22 cellular contexts compared by ENCODE assay signal in the genomic region with DNA sequence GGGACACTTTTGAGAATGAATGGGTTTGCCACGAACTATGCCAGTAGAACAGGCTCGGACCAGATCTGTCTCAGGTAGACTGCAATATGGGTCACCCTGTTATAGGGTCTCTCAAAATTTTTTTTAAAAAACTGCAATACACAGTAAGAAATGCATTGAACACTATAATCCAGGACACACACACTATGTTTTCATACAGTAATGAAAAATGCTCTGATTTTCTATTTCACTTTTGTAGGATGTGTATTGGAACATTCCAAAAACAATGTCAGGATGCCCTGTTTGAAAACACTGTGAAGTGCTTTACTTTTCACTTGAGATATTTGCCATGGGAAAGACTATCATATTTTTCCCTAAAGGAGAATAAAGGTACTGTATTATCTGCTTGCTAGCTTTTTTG. TPM values are rescaled to one million over a fixed set of nuclear protein-coding genes. Genes with fewer than 3 reads are reported as not detected.
DNase-seq lines count a peak whose midpoint lies in the region; ATAC-seq, FAIRE-seq and TF ChIP-seq lines count a peak whose summit lies in the region.
"Had no signal": no experiment of that assay in that cellular context is flagged by ENCODE, and none has a peak within 500 bp of the region (broad histone marks: within the 10 kb centered on the region; RNA-seq: fewer than 3 reads in every experiment).

No MANE protein-coding gene starts in this region.

- no peaks in the 10 kb centered on the region for H3K36me3 Mint-ChIP-seq in activated CD8-positive, alpha-beta memory T cell treated with anti-CD3 and anti-CD28 coated beads, Interleukin-2, amount 10 ng/mL, durations not matched to agents 7 days and 5 days
- H3K36me3 Mint-ChIP-seq: CD14-positive monocyte; CD4-positive, alpha-beta memory T cell; CD4-positive, CD25-positive, alpha-beta regulatory T cell had no signal

- TF ChIP-seq CTCF in HEK293 (tag by site-specific recombination; IDR thresholded peaks at IDR 0.05) (no peak), Panc1 (IDR thresholded peaks at IDR 0.05) (no peak), endothelial cell of umbilical vein (IDR thresholded peaks at IDR 0.05; ENCODE audit: extremely low read depth in 1 of 2, insufficient read depth in 1 of 2, low read depth in 1 of 2, low read length in 2 of 2) (no peak), tibial nerve (IDR thresholded peaks at IDR 0.05) (no peak)

- TF ChIP-seq POLR2A in endothelial cell of umbilical vein (IDR thresholded peaks at IDR 0.05; ENCODE audit: low read depth, low read length) (no peak), tibial nerve (IDR thresholded peaks at IDR 0.05) (no peak)

- no peaks in the 10 kb centered on the region for H3K9me1 ChIP-seq in endothelial cell of umbilical vein (replicated peaks; ENCODE audit: control insufficient read depth, extremely low read depth, insufficient read depth, low read length)

- H3K9ac ChIP-seq in endothelial cell of umbilical vein (replicated peaks; ENCODE audit: extremely low read depth, insufficient read depth, low read length), result no peak overlapping the region
- H3K9ac ChIP-seq: BLaER1 had no signal

- FAIRE-seq in endothelial cell of umbilical vein (lab: Jason Lieb, UNC), result peak; percentile 21
- FAIRE-seq: GM12891, GM19239 had no signal

- H3K4me1 Mint-ChIP-seq in activated CD8-positive, alpha-beta memory T cell treated with anti-CD3 and anti-CD28 coated beads, Interleukin-2, amount 10 ng/mL, durations not matched to agents 7 days and 5 days, result no peaks in the 10 kb centered on the region
- H3K4me1 Mint-ChIP-seq: CD4-positive, alpha-beta memory T cell; CD4-positive, CD25-positive, alpha-beta regulatory T cell; CD8-positive, alpha-beta memory T cell had no signal

- BruUV-seq in Panc1 (replicated peaks; lab: Mats Ljungman, UMichigan) (no TSS peak), endothelial cell of umbilical vein (replicated peaks; lab: Mats Ljungman, UMichigan) (no TSS peak)

- no peak for ATAC-seq in activated CD8-positive, alpha-beta memory T cell treated with anti-CD3 and anti-CD28 coated beads, Interleukin-2, amount 10 ng/mL, durations not matched to agents 7 days and 5 days
- ATAC-seq in Panc1 (no peak), HG03565 (IDR thresholded peaks at IDR 0.05; ENCODE audit: unreplicated experiment) (no peak), HG03432 (IDR thresholded peaks at IDR 0.05; ENCODE audit: unreplicated experiment) (no peak)

- intact Hi-C loops in Panc1 (cut with micrococcal nuclease; ENCODE audit: unreplicated experiment), result no loop called here
- intact Hi-C loops in endothelial cell of umbilical vein (cut with micrococcal nuclease), result no loop called here

- no peaks in the 10 kb centered on the region; a peak in 1 of 3 replicates for H3K36me3 ChIP-seq in HEK293 (ENCODE audit: control insufficient read depth in 2 of 2, insufficient read depth in 1 of 2, low read length in 2 of 2)
- peaks cover 17% of the 10 kb centered on the region for H3K36me3 ChIP-seq in Panc1 (ENCODE audit: control insufficient read depth, insufficient read depth, low read length)
- H3K36me3 ChIP-seq in endothelial cell of umbilical vein (ENCODE audit: control insufficient read depth in 2 of 2, extremely low read depth in 1 of 2, insufficient read depth in 2 of 2, low read length in 2 of 2), result no peaks in the 10 kb centered on the region
- H3K36me3 ChIP-seq in tibial nerve, result no peaks in the 10 kb centered on the region
- H3K36me3 ChIP-seq: BE2C, BLaER1 had no signal

- no peak for TF ChIP-seq EP300 in tibial nerve (IDR thresholded peaks at IDR 0.05)

- H3K79me2 ChIP-seq in endothelial cell of umbilical vein (ENCODE audit: control insufficient read depth, insufficient read depth, low read length), result no peaks in the 10 kb centered on the region

- no peaks in the 10 kb centered on the region for H3K27me3 Mint-ChIP-seq in activated CD8-positive, alpha-beta memory T cell treated with anti-CD3 and anti-CD28 coated beads, Interleukin-2, amount 10 ng/mL, durations not matched to agents 7 days and 5 days
- H3K27me3 Mint-ChIP-seq: CD4-positive, alpha-beta memory T cell; CD8-positive, alpha-beta memory T cell had no signal

- H3K4me3 ChIP-seq in HEK293 (ENCODE audit: low read depth, low read length) (no peak overlapping the region), Panc1 (ENCODE audit: low read depth in 2 of 2, low read length in 2 of 2) (no peak overlapping the region), endothelial cell of umbilical vein (replicated peaks in 1 of 3; ENCODE audit: insufficient read depth in 1 of 3, low read depth in 1 of 3, low read length in 3 of 3) (no peak overlapping the region), tibial nerve (no peak overlapping the region)
- H3K4me3 ChIP-seq: BLaER1 had no signal

- peak; percentile 9 for DNase-seq in activated CD8-positive, alpha-beta memory T cell treated with anti-CD3 and anti-CD28 coated beads, Interleukin-2, amount 10 ng/mL, durations not matched to agents 7 days and 5 days
- no peak for DNase-seq in activated CD8-positive, alpha-beta memory T cell treated with anti-CD3 and anti-CD28 coated beads, Interleukin-2, amount 50 U/mL, for 48 hours
- DNase-seq in Panc1 (ENCODE audit: low read depth, low spot score) (no peak), endothelial cell of umbilical vein (ENCODE audit: low read depth, low spot score) (no peak), tibial nerve (ENCODE audit: low spot score in 2 of 2) (no peak)
- DNase-seq: ACHN; BE2C; C1 segment of cervical spinal cord; CD4-positive, alpha-beta memory T cell; CD4-positive, CD25-positive, alpha-beta regulatory T cell; CD8-positive, alpha-beta memory T cell; COR-L47; DMS79 treated with DMSO at 0.1 percent for 48 hours; GF-D8 had no signal

- no peak overlapping the region for H2AFZ ChIP-seq in endothelial cell of umbilical vein (ENCODE audit: low read depth, low read length)

- H3K9me3 ChIP-seq in HEK293 (ENCODE audit: control insufficient read depth, insufficient read depth, low read depth, low read length) (no peaks in the 10 kb centered on the region), Panc1 (ENCODE audit: control insufficient read depth, insufficient read depth, low read depth, low read length) (no peaks in the 10 kb centered on the region), endothelial cell of umbilical vein (replicated peaks; ENCODE audit: control insufficient read depth, insufficient read depth, low read length) (no peaks in the 10 kb centered on the region), tibial nerve (no peaks in the 10 kb centered on the region)
- H3K9me3 ChIP-seq: BE2C, BLaER1 had no signal

- no peaks in the 10 kb centered on the region for H4K20me1 ChIP-seq in endothelial cell of umbilical vein (replicated peaks; ENCODE audit: control insufficient read depth, extremely low read depth, insufficient read depth, low read length)
- H4K20me1 ChIP-seq: BLaER1 had no signal

- CTCF ChIA-PET in activated CD8-positive, alpha-beta memory T cell treated with anti-CD3 and anti-CD28 coated beads, Interleukin-2, amount 10 ng/mL, durations not matched to agents 7 days and 5 days (lab: Charles Lee), result interaction anchor here (1.3 kb wide), 1 partner anchor 38 kb away, joined by 6 read pairs; a partner anchor contains a TSS
- CTCF ChIA-PET in HEK293 (lab: Yijun Ruan, JAX), result interaction anchor here (0.6 to 1.5 kb wide), 5 partner anchors 12 to 252 kb away, joined by 3 to 7 read pairs (median 3); no protein-coding TSS in a partner anchor
- CTCF ChIA-PET in Panc1 (lab: Charles Lee), result interaction anchor here (0.7 to 1.0 kb wide), 2 partner anchors 32 to 121 kb away, joined by 3 to 4 read pairs; no protein-coding TSS in a partner anchor
- CTCF ChIA-PET in endothelial cell of umbilical vein (lab: Charles Lee), result interaction anchor here (1.0 to 1.7 kb wide), 2 partner anchors 10 to 34 kb away, joined by 3 to 6 read pairs; no protein-coding TSS in a partner anchor

- no peak overlapping the region for H3K4me2 ChIP-seq in endothelial cell of umbilical vein (ENCODE audit: insufficient read depth, low read length)
- H3K4me2 ChIP-seq: BLaER1 had no signal

- in situ Hi-C loops in Panc1 (cut with HindIII; ENCODE audit: low pct_unique_long_range_greater_than_20kb, low sequenced_read_pairs), result no loop called here

- H3K27me3 ChIP-seq in Panc1 (ENCODE audit: control insufficient read depth, insufficient read depth, low read length) (no peaks in the 10 kb centered on the region), endothelial cell of umbilical vein (ENCODE audit: control insufficient read depth in 2 of 2, insufficient read depth in 2 of 2, low read length in 2 of 2) (peaks cover 0 to 16% of the 10 kb centered on the region in 2 experiments), tibial nerve (no peaks in the 10 kb centered on the region)
- H3K27me3 ChIP-seq: BE2C, BLaER1 had no signal

- H3K4me1 ChIP-seq in HEK293 (ENCODE audit: control insufficient read depth, insufficient read depth, low read length) (no peaks in the 10 kb centered on the region), Panc1 (ENCODE audit: control insufficient read depth, insufficient read depth, low read length) (peaks cover 71% of the 10 kb centered on the region), endothelial cell of umbilical vein (ENCODE audit: control insufficient read depth, extremely low read depth, insufficient read depth, low read length) (no peaks in the 10 kb centered on the region), tibial nerve (no peaks in the 10 kb centered on the region)

- no peaks in the 10 kb centered on the region for H3K9me3 Mint-ChIP-seq in activated CD8-positive, alpha-beta memory T cell treated with anti-CD3 and anti-CD28 coated beads, Interleukin-2, amount 10 ng/mL, durations not matched to agents 7 days and 5 days (ENCODE audit: low read depth)
- H3K9me3 Mint-ChIP-seq: CD14-positive monocyte; CD4-positive, alpha-beta memory T cell; CD4-positive, CD25-positive, alpha-beta regulatory T cell; CD8-positive, alpha-beta memory T cell had no signal

- dilution Hi-C loops in endothelial cell of umbilical vein (cut with MboI; ENCODE audit: extremely low pct_ligation_motif_present, low sequenced_read_pairs), result no loop called here

- WGBS in tibial nerve, 2 donors, result 80 to 87% methylated on average over 2 of the region's 2 CpGs

- no peak overlapping the region for H3K27ac Mint-ChIP-seq in activated CD8-positive, alpha-beta memory T cell treated with anti-CD3 and anti-CD28 coated beads, Interleukin-2, amount 10 ng/mL, durations not matched to agents 7 days and 5 days
- H3K27ac Mint-ChIP-seq: CD14-positive monocyte; CD4-positive, alpha-beta memory T cell; CD4-positive, CD25-positive, alpha-beta regulatory T cell; CD8-positive, alpha-beta memory T cell had no signal

- H3K27ac ChIP-seq in HEK293 (ENCODE audit: extremely low read depth, low read depth, low read length) (no peak overlapping the region), Panc1 (ENCODE audit: low read length) (peak overlapping the region; percentile 99), endothelial cell of umbilical vein (ENCODE audit: insufficient read depth, low read depth, low read length) (no peak overlapping the region), tibial nerve (no peak overlapping the region)
- H3K27ac ChIP-seq: 22Rv1, BLaER1 had no signal

- POLR2A ChIA-PET in HEK293 (lab: Yijun Ruan, JAX), result no interaction called here
- POLR2A ChIA-PET in Panc1 (lab: Charles Lee), result no interaction called here
- POLR2A ChIA-PET in endothelial cell of umbilical vein (lab: Charles Lee), result no interaction called here

- H3K4me3 Mint-ChIP-seq in activated CD8-positive, alpha-beta memory T cell treated with anti-CD3 and anti-CD28 coated beads, Interleukin-2, amount 10 ng/mL, durations not matched to agents 7 days and 5 days, result no peak overlapping the region
- H3K4me3 Mint-ChIP-seq: CD14-positive monocyte; CD4-positive, alpha-beta memory T cell; CD4-positive, CD25-positive, alpha-beta regulatory T cell; CD8-positive, alpha-beta memory T cell had no signal

RNA-seq across cellular contexts. Expression of a gene that starts 25.1 kb away (rescaled TPM):
- 1 to 10 TPM; 4.2 to 4.6 TPM for total RNA-seq in activated CD8-positive, alpha-beta memory T cell treated with anti-CD3 and anti-CD28 coated beads, Interleukin-2, amount 10 ng/mL, durations not matched to agents 7 days and 5 days
- total RNA-seq in Panc1 (2021; ENCODE audit: unreplicated experiment) (132 TPM), endothelial cell of umbilical vein (0.07 TPM in 1 of 2 replicates, not detected in the other), tibial nerve (1 to 10 TPM; 2.4 to 3.8 (median 3.5) TPM)
- 11.2 TPM for polyA plus RNA-seq in Panc1 (2012; ENCODE audit: insufficient read length)
- 0.03 TPM in 1 of 2 replicates, not detected in the other for polyA plus RNA-seq in endothelial cell of umbilical vein
- not detected in 2 replicates for polyA plus RNA-seq in endothelial cell of umbilical vein (2011; cell fraction: cytosol; rRNA removed)
- polyA plus RNA-seq in endothelial cell of umbilical vein (2011; cell fraction: nucleus; rRNA removed), result 0.03 TPM in 1 of 2 replicates, not detected in the other
- 0.04 TPM in 1 of 2 replicates, not detected in the other for polyA plus RNA-seq in endothelial cell of umbilical vein (2012)
- 0.10 TPM in 1 of 2 replicates, not detected in the other for polyA minus RNA-seq in endothelial cell of umbilical vein
- 4.0 TPM for polyA minus RNA-seq in endothelial cell of umbilical vein (2011; cell fraction: cytosol; rRNA and poly(A)+ RNA removed)
- polyA minus RNA-seq in endothelial cell of umbilical vein (2011; cell fraction: nucleus; rRNA and poly(A)+ RNA removed), result 0.10 TPM in 1 of 2 replicates, not detected in the other

RNA-seq across cellular contexts. Expression of a gene that starts 38.4 kb away (rescaled TPM):
- total RNA-seq in activated CD8-positive, alpha-beta memory T cell treated with anti-CD3 and anti-CD28 coated beads, Interleukin-2, amount 10 ng/mL, durations not matched to agents 7 days and 5 days, result 10 to 100 TPM; 37.6 to 44.8 TPM
- total RNA-seq in Panc1 (2021; ENCODE audit: unreplicated experiment) (34.8 TPM), endothelial cell of umbilical vein (0.85 and 1.5 TPM in 2 replicates), tibial nerve (under 1 TPM; 0.30 to 0.84 (median 0.51) TPM)
- polyA plus RNA-seq in Panc1 (2012; ENCODE audit: insufficient read length), result 76.6 TPM
- polyA plus RNA-seq in endothelial cell of umbilical vein, result 1.0 and 1.2 TPM in 2 replicates
- polyA plus RNA-seq in endothelial cell of umbilical vein (2011; cell fraction: cytosol; rRNA removed), result 1.2 and 2.4 TPM in 2 replicates
- polyA plus RNA-seq in endothelial cell of umbilical vein (2011; cell fraction: nucleus; rRNA removed), result 1.0 and 2.4 TPM in 2 replicates
- 4.4 and 6.2 TPM in 2 replicates for polyA plus RNA-seq in endothelial cell of umbilical vein (2012)
- 0.49 and 2.9 TPM in 2 replicates for polyA minus RNA-seq in endothelial cell of umbilical vein
- not detected for polyA minus RNA-seq in endothelial cell of umbilical vein (2011; cell fraction: cytosol; rRNA and poly(A)+ RNA removed)
- polyA minus RNA-seq in endothelial cell of umbilical vein (2011; cell fraction: nucleus; rRNA and poly(A)+ RNA removed), result 0.72 and 1.1 TPM in 2 replicates

Comparison
In these comparisons a context has a peak if more than half of its experiments do, and no peak if none do; other contexts are left out.
1. RNA of a gene that starts 25.1 kb away (total RNA-seq): 132 TPM in Panc1 (single experiment); 4.2 to 4.6 TPM in activated CD8-positive, alpha-beta memory T cell treated with anti-CD3 and anti-CD28 coated beads, Interleukin-2, amount 10 ng/mL, durations not matched to agents 7 days and 5 days, 2.4 to 3.8 TPM in tibial nerve and 0.07 TPM in endothelial cell of umbilical vein; every median in the first group is over 10 times any median in the second.
2. RNA of a gene that starts 38.4 kb away (total RNA-seq): 37.6 to 44.8 TPM in activated CD8-positive, alpha-beta memory T cell treated with anti-CD3 and anti-CD28 coated beads, Interleukin-2, amount 10 ng/mL, durations not matched to agents 7 days and 5 days and 34.8 TPM in Panc1 (single experiment); 0.85 to 1.5 TPM in endothelial cell of umbilical vein and 0.30 to 0.84 TPM in tibial nerve; every median in the first group is over 10 times any median in the second.